In the genomic region with DNA sequence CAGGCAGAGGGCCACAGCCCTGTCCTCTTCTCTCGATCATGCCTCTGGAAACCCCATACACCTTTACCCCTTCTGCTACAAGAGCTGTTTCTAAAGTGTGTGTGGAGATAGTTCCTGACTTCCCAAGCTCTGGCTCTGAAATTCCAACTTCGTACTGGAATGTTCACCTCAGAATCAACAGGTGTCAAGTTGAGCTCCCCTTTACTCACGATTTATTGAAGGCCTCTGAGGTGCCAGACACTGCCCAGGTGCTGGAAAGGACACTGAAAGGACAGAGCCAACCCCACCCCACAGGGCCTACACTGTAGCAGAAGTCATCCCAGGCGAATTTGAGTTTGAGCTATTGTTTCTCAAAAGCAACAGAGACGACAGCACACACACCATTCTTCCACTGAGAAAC, we compare ENCODE assay signal across 1 cellular context.
TF ChIP-seq lines count a peak whose summit lies in the region.

No MANE protein-coding gene starts in this region.

TF ChIP-seq in HEK293, 187 proteins besides CTCF, POLR2A, EP300 and RAD21 (continued from another document):
- no peak for TF ChIP-seq ZNF571 (tag by site-specific recombination; IDR thresholded peaks at IDR 0.05)
- no peak for TF ChIP-seq ZNF747 (tag by site-specific recombination; IDR thresholded peaks at IDR 0.05)
- TF ChIP-seq SCRT1 (tag by site-specific recombination; IDR thresholded peaks at IDR 0.05; ENCODE audit: borderline replicate concordance): peak; percentile 73
- TF ChIP-seq ZNF175 (tag by site-specific recombination; IDR thresholded peaks at IDR 0.05): no peak
- TF ChIP-seq ZNF214 (tag by site-specific recombination; IDR thresholded peaks at IDR 0.05; ENCODE audit: borderline replicate concordance): no peak
- peak; percentile 91 for TF ChIP-seq SCRT2 (tag by site-specific recombination; IDR thresholded peaks at IDR 0.05)
